ENCODE assay signal across 1 cellular context in the genomic region with DNA sequence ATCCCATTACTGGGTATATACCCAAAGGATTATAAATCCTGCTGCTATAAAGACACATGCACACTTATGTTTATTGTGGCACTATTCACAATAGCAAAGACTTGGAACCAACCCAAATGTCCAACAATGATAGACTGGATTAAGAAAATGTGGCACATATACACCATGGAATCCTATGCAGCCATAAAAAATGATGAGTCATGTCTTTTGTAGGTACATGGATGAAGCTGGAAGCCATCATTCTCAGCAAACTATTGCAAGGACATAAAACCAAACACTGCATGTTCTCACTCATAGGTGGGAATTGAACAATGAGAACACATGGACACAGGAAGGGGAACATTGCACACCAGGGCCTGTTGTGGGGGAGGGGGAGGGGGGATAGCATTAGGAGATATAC. TPM values are rescaled to one million over a fixed set of nuclear protein-coding genes. Genes with fewer than 3 reads are reported as not detected.
"Had no signal": no experiment of that assay in that cellular context is flagged by ENCODE, and none has a peak within 500 bp of the region (broad histone marks: within the 10 kb centered on the region; RNA-seq: fewer than 3 reads in every experiment).

No MANE protein-coding gene starts in this region.

RNA-seq across cellular contexts. Expression of a gene that starts 28.4 kb away (rescaled TPM):
- total RNA-seq: vagina had no signal
